5 cellular contexts compared by ENCODE assay signal in the genomic region with DNA sequence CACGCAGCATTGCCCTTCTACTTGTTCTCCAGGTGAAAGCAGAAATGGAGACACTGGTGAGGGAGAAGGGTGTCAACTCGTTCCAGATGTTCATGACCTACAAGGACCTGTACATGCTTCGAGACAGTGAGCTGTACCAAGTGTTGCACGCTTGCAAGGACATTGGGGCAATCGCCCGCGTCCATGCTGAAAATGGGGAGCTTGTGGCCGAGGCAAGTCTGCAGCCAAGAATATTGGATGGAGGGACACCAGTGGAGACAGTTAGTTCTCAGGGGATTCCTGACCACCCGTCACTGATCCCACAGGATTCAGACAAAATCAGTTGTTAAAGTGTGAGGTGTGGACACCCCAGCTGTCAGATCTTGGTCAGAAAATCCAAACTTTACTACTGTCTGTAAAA.
"Had no signal": no experiment of that assay in that cellular context is flagged by ENCODE, and none has a peak within 500 bp of the region (broad histone marks: within the 10 kb centered on the region; RNA-seq: fewer than 3 reads in every experiment).

No MANE protein-coding gene starts in this region.

- H3K4me3 ChIP-seq: GM23248 had no signal

- H2AFZ ChIP-seq: GM23248 had no signal

- DNase-seq: GM23248, GOT3, H7, HCEC 1CT, IMR-90 had no signal

- H3K9ac ChIP-seq: GM23248 had no signal

- H3K27ac ChIP-seq: GM23248 had no signal
